31 cellular contexts compared by ENCODE assay signal in genomic region chr4:52617467-52618017, GRCh38. TPM values are rescaled to one million over a fixed set of nuclear protein-coding genes. Genes with fewer than 3 reads are reported as not detected.
A peak's percentile ranks its signal among the peaks of the same experiment; 100 is the strongest.
DNase-seq lines count a peak whose midpoint lies in the region; ATAC-seq, FAIRE-seq and TF ChIP-seq lines count a peak whose summit lies in the region.
"Had no signal": no experiment of that assay in that cellular context is flagged by ENCODE, and none has a peak within 500 bp of the region (broad histone marks: within the 10 kb centered on the region; RNA-seq: fewer than 3 reads in every experiment).

No MANE protein-coding gene starts in this region.

- peaks cover 7% of the 10 kb centered on the region for H4K20me1 ChIP-seq in astrocyte (ENCODE audit: insufficient read depth, low read length)
- H4K20me1 ChIP-seq in neural progenitor cell (ENCODE audit: low read depth): peaks cover 11% of the 10 kb centered on the region

- POLR2A ChIA-PET in CD8-positive, alpha-beta memory T cell (lab: Charles Lee): no interaction called here

- no peak overlapping the region for H3K4me3 ChIP-seq in CD8-positive, alpha-beta memory T cell (ENCODE audit: low read length)
- H3K4me3 ChIP-seq in astrocyte (ENCODE audit: insufficient read depth, low read depth, low read length) (no peak overlapping the region), neural progenitor cell (no peak overlapping the region)
- H3K4me3 ChIP-seq: esophagus squamous epithelium, lung, prostate gland, vagina had no signal

- ATAC-seq in HG03457 (IDR thresholded peaks at IDR 0.05; ENCODE audit: unreplicated experiment): no peak
- ATAC-seq: CD8-positive, alpha-beta T cell had no signal

- no peak overlapping the region for H3K27ac ChIP-seq in CD8-positive, alpha-beta memory T cell (ENCODE audit: low read depth, low read length)
- H3K27ac ChIP-seq in astrocyte (ENCODE audit: low read depth, low read length) (no peak overlapping the region), neural progenitor cell (peak overlapping the region; percentile 50)
- H3K27ac ChIP-seq: esophagus squamous epithelium, neutrophil, prostate gland, vagina had no signal

- intact Hi-C loops in activated CD4-positive, alpha-beta T cell treated with anti-CD3 and anti-CD28 coated beads, Interleukin-2, amount 10 ng/mL, durations not matched to agents 24 days and 14 days (cut with micrococcal nuclease): no loop called here

- DNase-seq in activated CD4-positive, alpha-beta T cell treated with anti-CD3 and anti-CD28 coated beads, Interleukin-2, amount 10 ng/mL, durations not matched to agents 24 days and 14 days: peak; percentile 73
- DNase-seq in activated CD4-positive, alpha-beta T cell treated with anti-CD3 and anti-CD28 coated beads for 1 hour: no peak
- DNase-seq in CD8-positive, alpha-beta memory T cell: no peak
- DNase-seq in astrocyte (ENCODE audit: low read depth) (no peak), neural progenitor cell (ENCODE audit: low spot score) (no peak), NCI-H748 treated with DMSO at 0.1 percent for 48 hours (lab: John Stamatoyannopoulos, UW) (no peak), NCI-H2107 treated with DMSO at 0.1 percent for 48 hours (lab: John Stamatoyannopoulos, UW; ENCODE audit: unreplicated experiment) (no peak)
- DNase-seq: activated naive CD4-positive, alpha-beta T cell treated with Interleukin-2 at 50 U/mL for 16 hours; activated T-cell treated with anti-CD3 and anti-CD28 coated beads, Interleukin-2, amount 50 U/mL, for 1 hour; amygdala; CD8-positive, alpha-beta T cell; DMS 273 treated with DMSO at 0.1 percent for 48 hours; EL; esophagus squamous epithelium; foreskin melanocyte; H7; NCI-H1048; NCI-H1694 treated with DMSO at 0.1 percent for 48 hours; NCI-H526 treated with DMSO at 0.1 percent for 48 hours; stimulated activated naive CD4-positive, alpha-beta T cell had no signal

- peaks cover 9% of the 10 kb centered on the region for H3K79me2 ChIP-seq in astrocyte (ENCODE audit: insufficient read depth, low read length)
- peaks cover 70% of the 10 kb centered on the region for H3K79me2 ChIP-seq in neural progenitor cell (ENCODE audit: low read depth)

- peaks cover 15% of the 10 kb centered on the region for H3K4me1 Mint-ChIP-seq in activated CD4-positive, alpha-beta T cell treated with anti-CD3 and anti-CD28 coated beads, Interleukin-2, amount 10 ng/mL, durations not matched to agents 24 days and 14 days
- H3K4me1 Mint-ChIP-seq in CD8-positive, alpha-beta memory T cell: peaks cover 24 to 67% (median 57%) of the 10 kb centered on the region in 3 donors
- peaks cover 8% of the 10 kb centered on the region for H3K4me1 Mint-ChIP-seq in astrocyte (ENCODE audit: low read depth, unreplicated experiment)
- peaks cover 22% of the 10 kb centered on the region for H3K4me1 Mint-ChIP-seq in neural progenitor cell

- H2AFZ ChIP-seq in astrocyte (ENCODE audit: low read depth, low read length): no peak overlapping the region
- no peak overlapping the region for H2AFZ ChIP-seq in neural progenitor cell (replicated peaks)

- H3K9me3 ChIP-seq in CD8-positive, alpha-beta memory T cell (ENCODE audit: low read length): no peaks in the 10 kb centered on the region
- H3K9me3 ChIP-seq in astrocyte (ENCODE audit: insufficient read depth, low read depth, low read length) (no peaks in the 10 kb centered on the region), neural progenitor cell (ENCODE audit: low read depth) (no peaks in the 10 kb centered on the region)
- H3K9me3 ChIP-seq: esophagus squamous epithelium, neutrophil, prostate gland, vagina had no signal

- FAIRE-seq in astrocyte (lab: Jason Lieb, UNC): no peak
- FAIRE-seq: endometrium, GM12892, TTC549 had no signal

- H3K9ac ChIP-seq in astrocyte (ENCODE audit: low read length) (no peak overlapping the region), neural progenitor cell (no peak overlapping the region)

- H3F3A ChIP-seq in neural progenitor cell (ENCODE audit: low read depth): no peaks in the 10 kb centered on the region

- no peaks in the 10 kb centered on the region for H3K27me3 ChIP-seq in CD8-positive, alpha-beta memory T cell (ENCODE audit: insufficient read depth, low read length, poor library complexity, severe bottlenecking)
- H3K27me3 ChIP-seq in astrocyte (ENCODE audit: insufficient read depth, low read length): no peaks in the 10 kb centered on the region
- H3K27me3 ChIP-seq in neural progenitor cell: no peaks in the 10 kb centered on the region
- H3K27me3 ChIP-seq: esophagus squamous epithelium, neutrophil, vagina had no signal

- no peaks in the 10 kb centered on the region for H3K9me3 Mint-ChIP-seq in activated CD4-positive, alpha-beta T cell treated with anti-CD3 and anti-CD28 coated beads, Interleukin-2, amount 10 ng/mL, durations not matched to agents 24 days and 14 days
- no peaks in the 10 kb centered on the region for H3K9me3 Mint-ChIP-seq in CD8-positive, alpha-beta memory T cell
- H3K9me3 Mint-ChIP-seq in astrocyte (ENCODE audit: unreplicated experiment): no peaks in the 10 kb centered on the region
- H3K9me3 Mint-ChIP-seq in neural progenitor cell: peaks cover 6% of the 10 kb centered on the region
- H3K9me3 Mint-ChIP-seq: CD8-positive, alpha-beta T cell; dendritic cell treated with granulocyte-macrophage colony-stimulating factor and Interleukin-4, amounts not matched to agents 40 ng/mL and 50 ng/mL, for 4 days; IgD-negative memory B cell; T-cell had no signal

- peaks cover 2% of the 10 kb centered on the region for H3K27me3 Mint-ChIP-seq in activated CD4-positive, alpha-beta T cell treated with anti-CD3 and anti-CD28 coated beads, Interleukin-2, amount 10 ng/mL, durations not matched to agents 24 days and 14 days
- no peaks in the 10 kb centered on the region for H3K27me3 Mint-ChIP-seq in CD8-positive, alpha-beta memory T cell
- H3K27me3 Mint-ChIP-seq in astrocyte (ENCODE audit: low read depth, unreplicated experiment) (no peaks in the 10 kb centered on the region), neural progenitor cell (ENCODE audit: insufficient read depth, low read depth) (no peaks in the 10 kb centered on the region)
- H3K27me3 Mint-ChIP-seq: dendritic cell treated with granulocyte-macrophage colony-stimulating factor and Interleukin-4, amounts not matched to agents 40 ng/mL and 50 ng/mL, for 4 days; IgD-negative memory B cell; T-cell had no signal

- TF ChIP-seq CTCF in astrocyte (IDR thresholded peaks at IDR 0.05; ENCODE audit: insufficient read depth, low read depth, low read length) (no peak), neural progenitor cell (IDR thresholded peaks at IDR 0.05) (no peak)

- no peak overlapping the region for H3K27ac Mint-ChIP-seq in activated CD4-positive, alpha-beta T cell treated with anti-CD3 and anti-CD28 coated beads, Interleukin-2, amount 10 ng/mL, durations not matched to agents 24 days and 14 days
- H3K27ac Mint-ChIP-seq in CD8-positive, alpha-beta memory T cell: peak overlapping the region in 6 of 8 donors; percentile 15 to 66 (median 35)
- peak overlapping the region; percentile 62 for H3K27ac Mint-ChIP-seq in astrocyte (ENCODE audit: unreplicated experiment)
- peak overlapping the region; percentile 94 for H3K27ac Mint-ChIP-seq in neural progenitor cell
- H3K27ac Mint-ChIP-seq: CD8-positive, alpha-beta T cell; dendritic cell treated with granulocyte-macrophage colony-stimulating factor and Interleukin-4, amounts not matched to agents 40 ng/mL and 50 ng/mL, for 4 days; IgD-negative memory B cell had no signal

- peaks cover 10% of the 10 kb centered on the region for H3K4me1 ChIP-seq in CD8-positive, alpha-beta memory T cell (ENCODE audit: insufficient read depth, low read length)
- H3K4me1 ChIP-seq in astrocyte (ENCODE audit: insufficient read depth, low read length) (no peaks in the 10 kb centered on the region), neural progenitor cell (peaks cover 21% of the 10 kb centered on the region)
- H3K4me1 ChIP-seq: prostate gland, vagina had no signal

- no peaks in the 10 kb centered on the region for H3K36me3 ChIP-seq in CD8-positive, alpha-beta memory T cell (ENCODE audit: insufficient read depth, low read length)
- H3K36me3 ChIP-seq in astrocyte (ENCODE audit: insufficient read depth, low read length) (no peaks in the 10 kb centered on the region), neural progenitor cell (peaks cover 7% of the 10 kb centered on the region)
- H3K36me3 ChIP-seq: neutrophil, prostate gland, vagina had no signal

- H3K36me3 Mint-ChIP-seq in activated CD4-positive, alpha-beta T cell treated with anti-CD3 and anti-CD28 coated beads, Interleukin-2, amount 10 ng/mL, durations not matched to agents 24 days and 14 days (ENCODE audit: low read depth): peaks cover 5% of the 10 kb centered on the region
- peaks cover under 1 to 16% (median 8%) of the 10 kb centered on the region in 3 donors for H3K36me3 Mint-ChIP-seq in CD8-positive, alpha-beta memory T cell
- peaks cover 10% of the 10 kb centered on the region for H3K36me3 Mint-ChIP-seq in astrocyte (ENCODE audit: low read depth, unreplicated experiment)
- H3K36me3 Mint-ChIP-seq in neural progenitor cell: peaks cover 34% of the 10 kb centered on the region

- H3K4me3 Mint-ChIP-seq in activated CD4-positive, alpha-beta T cell treated with anti-CD3 and anti-CD28 coated beads, Interleukin-2, amount 10 ng/mL, durations not matched to agents 24 days and 14 days: peak overlapping the region; percentile 11
- H3K4me3 Mint-ChIP-seq in CD8-positive, alpha-beta memory T cell: peak overlapping the region in 5 of 7 donors; percentile 39 to 66 (median 50)
- H3K4me3 Mint-ChIP-seq in astrocyte (ENCODE audit: unreplicated experiment) (no peak overlapping the region), neural progenitor cell (no peak overlapping the region)
- H3K4me3 Mint-ChIP-seq: CD8-positive, alpha-beta T cell; dendritic cell treated with granulocyte-macrophage colony-stimulating factor and Interleukin-4, amounts not matched to agents 40 ng/mL and 50 ng/mL, for 4 days; IgD-negative memory B cell; T-cell had no signal

- H3K4me2 ChIP-seq in astrocyte (ENCODE audit: low read length): no peak overlapping the region
- H3K4me2 ChIP-seq in neural progenitor cell: peak overlapping the region; percentile 23

- CTCF ChIA-PET in CD8-positive, alpha-beta memory T cell (lab: Charles Lee): interaction anchor here (1.7 kb wide), 1 partner anchor 95 kb away, joined by 4 read pairs; no protein-coding TSS in a partner anchor

RNA-seq across cellular contexts. Expression of gene USP46, which starts 41.6 kb away (rescaled TPM):
- 8.4 and 10.2 TPM in 2 replicates for total RNA-seq in activated CD4-positive, alpha-beta T cell treated with anti-CD3 and anti-CD28 coated beads, Interleukin-2, amount 10 ng/mL, durations not matched to agents 24 days and 14 days
- total RNA-seq in CD8-positive, alpha-beta memory T cell: 10 to 100 TPM; 15.6 to 16.9 TPM
- 5.8 TPM for polyA plus RNA-seq in CD8-positive, alpha-beta memory T cell
- total RNA-seq in astrocyte: 51.2 and 59.0 TPM in 2 replicates
- 27.7 and 51.3 TPM in 2 replicates for total RNA-seq in neural progenitor cell (ENCODE audit: low replicate concordance)

Comparison
In these comparisons a context has a peak if more than half of its experiments do, and no peak if none do; other contexts are left out.
1. H3K4me3 Mint-ChIP-seq: peak in activated CD4-positive, alpha-beta T cell treated with anti-CD3 and anti-CD28 coated beads, Interleukin-2, amount 10 ng/mL, durations not matched to agents 24 days and 14 days (single experiment) and CD8-positive, alpha-beta memory T cell (5 of 7); none in astrocyte (single experiment) and neural progenitor cell (single experiment).